ENCODE assay signal across 1 cellular context in the genomic region with DNA sequence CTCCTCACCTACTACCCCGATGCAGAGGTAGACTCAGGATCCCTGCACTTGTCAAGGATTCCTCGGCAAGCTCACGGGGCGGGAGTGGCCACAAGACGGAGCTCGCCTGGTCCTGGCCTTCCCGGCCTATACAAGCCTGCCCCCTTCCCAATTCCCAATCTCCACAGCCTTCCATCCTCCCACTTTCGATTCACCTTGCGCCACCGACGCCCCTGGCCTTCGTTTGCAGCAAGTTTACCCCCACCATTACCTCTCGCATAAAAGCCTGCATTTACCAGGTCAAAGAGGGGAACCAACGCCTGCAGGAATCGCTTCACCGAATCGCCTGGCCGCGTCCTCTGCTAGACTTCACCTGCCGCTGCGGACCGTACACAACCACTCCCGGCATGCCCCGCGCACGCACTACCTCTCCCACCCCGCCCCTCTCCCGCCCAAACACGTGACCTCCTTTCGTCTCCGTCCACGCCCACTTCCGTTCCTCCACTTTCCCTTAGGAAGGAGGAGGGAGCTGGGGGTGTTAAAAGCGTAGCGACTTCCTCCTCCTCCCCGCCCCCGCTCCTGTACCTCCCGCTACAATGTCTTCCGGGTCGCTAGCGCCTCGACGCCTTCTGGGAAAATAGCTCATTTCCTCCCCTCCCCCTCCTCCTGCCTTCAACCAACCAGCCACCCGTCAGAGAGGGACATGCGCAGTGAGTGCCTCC.
TF ChIP-seq lines count a peak whose summit lies in the region.

Gene ORC4 (minus strand): TSS at position 380 of the 701 bp plus-strand sequence. CDS start 44,779 bp downstream, outside the sequence.

TF ChIP-seq in HepG2, 621 proteins besides CTCF, POLR2A, EP300 and RAD21 (continued from another document and continues in another):
- TF ChIP-seq ZMAT5 (CRISPR knock-in tag; IDR thresholded peaks at IDR 0.05; ENCODE audit: borderline replicate concordance, low read depth) (no peak), MYC (CRISPR knock-in tag; IDR thresholded peaks at IDR 0.05; ENCODE audit: borderline replicate concordance) (peak; percentile 93), RARA (CRISPR knock-in tag; IDR thresholded peaks at IDR 0.05) (peak; percentile 30), ZNF142 (CRISPR knock-in tag; IDR thresholded peaks at IDR 0.05) (peak; percentile 75; the same call in 1 of the 2 replicates), RNF2 (conservative IDR thresholded peaks at IDR 0.05; ENCODE audit: low read depth) (0 out of 2 replicates have a peak, but pooled peaks have one; percentile 78), NAIF1 (CRISPR knock-in tag; IDR thresholded peaks at IDR 0.05; ENCODE audit: borderline replicate concordance) (peak; percentile 95), ZNF367 (CRISPR knock-in tag; IDR thresholded peaks at IDR 0.05; ENCODE audit: borderline replicate concordance) (0 out of 2 replicates have a peak, but pooled peaks have one; percentile 80), JUNB (CRISPR knock-in tag; IDR thresholded peaks at IDR 0.05; ENCODE audit: borderline replicate concordance) (peak; percentile 61), NFIC (IDR thresholded peaks at IDR 0.05; ENCODE audit: low read length) (no peak), ZNF33B (CRISPR knock-in tag; IDR thresholded peaks at IDR 0.05) (peak; percentile 89; the same call in 1 of the 2 replicates), ZNF674 (CRISPR knock-in tag; IDR thresholded peaks at IDR 0.05; ENCODE audit: low read depth) (no peak; the same call in 1 of the 2 replicates), ZBTB38 (CRISPR knock-in tag; IDR thresholded peaks at IDR 0.05) (peak; percentile 98), GRHL1 (CRISPR knock-in tag; conservative IDR thresholded peaks at IDR 0.05) (no peak), SIN3B (IDR thresholded peaks at IDR 0.05; ENCODE audit: low read length) (0 out of 2 replicates have a peak, but pooled peaks have one; percentile 19), MAZ (IDR thresholded peaks at IDR 0.05; ENCODE audit: borderline replicate concordance, low read depth, low read length) (peak; percentile 98), MAZ (CRISPR knock-in tag; IDR thresholded peaks at IDR 0.05; ENCODE audit: low read depth) (peak; percentile 96), ZNF746 (CRISPR knock-in tag; IDR thresholded peaks at IDR 0.05) (peak; percentile 36; the same call in 1 of the 2 replicates), ZNF709 (CRISPR knock-in tag; IDR thresholded peaks at IDR 0.05) (peak; percentile 92), SAFB2 (CRISPR knock-in tag; IDR thresholded peaks at IDR 0.05; ENCODE audit: borderline replicate concordance, low read depth) (peak; percentile 48; the same call in 1 of the 2 replicates), MTA3 (CRISPR knock-in tag; IDR thresholded peaks at IDR 0.05) (no peak), ZNF724P (CRISPR knock-in tag; IDR thresholded peaks at IDR 0.05; ENCODE audit: borderline replicate concordance) (peak; percentile 79), CC2D1A (CRISPR knock-in tag; IDR thresholded peaks at IDR 0.05) (no peak), ZNF569 (CRISPR knock-in tag; IDR thresholded peaks at IDR 0.05; ENCODE audit: borderline replicate concordance) (no peak), ZNF761 (CRISPR knock-in tag; conservative IDR thresholded peaks at IDR 0.05) (peak; percentile 88; the same call in 1 of the 2 replicates), FOXK2 (IDR thresholded peaks at IDR 0.05) (peak; percentile 94), CEBPB (IDR thresholded peaks at IDR 0.05; ENCODE audit: borderline replicate concordance, low read depth, low read length) (no peak), PREB (CRISPR knock-in tag; IDR thresholded peaks at IDR 0.05) (no peak)
- TF ChIP-seq, protein P1, sequence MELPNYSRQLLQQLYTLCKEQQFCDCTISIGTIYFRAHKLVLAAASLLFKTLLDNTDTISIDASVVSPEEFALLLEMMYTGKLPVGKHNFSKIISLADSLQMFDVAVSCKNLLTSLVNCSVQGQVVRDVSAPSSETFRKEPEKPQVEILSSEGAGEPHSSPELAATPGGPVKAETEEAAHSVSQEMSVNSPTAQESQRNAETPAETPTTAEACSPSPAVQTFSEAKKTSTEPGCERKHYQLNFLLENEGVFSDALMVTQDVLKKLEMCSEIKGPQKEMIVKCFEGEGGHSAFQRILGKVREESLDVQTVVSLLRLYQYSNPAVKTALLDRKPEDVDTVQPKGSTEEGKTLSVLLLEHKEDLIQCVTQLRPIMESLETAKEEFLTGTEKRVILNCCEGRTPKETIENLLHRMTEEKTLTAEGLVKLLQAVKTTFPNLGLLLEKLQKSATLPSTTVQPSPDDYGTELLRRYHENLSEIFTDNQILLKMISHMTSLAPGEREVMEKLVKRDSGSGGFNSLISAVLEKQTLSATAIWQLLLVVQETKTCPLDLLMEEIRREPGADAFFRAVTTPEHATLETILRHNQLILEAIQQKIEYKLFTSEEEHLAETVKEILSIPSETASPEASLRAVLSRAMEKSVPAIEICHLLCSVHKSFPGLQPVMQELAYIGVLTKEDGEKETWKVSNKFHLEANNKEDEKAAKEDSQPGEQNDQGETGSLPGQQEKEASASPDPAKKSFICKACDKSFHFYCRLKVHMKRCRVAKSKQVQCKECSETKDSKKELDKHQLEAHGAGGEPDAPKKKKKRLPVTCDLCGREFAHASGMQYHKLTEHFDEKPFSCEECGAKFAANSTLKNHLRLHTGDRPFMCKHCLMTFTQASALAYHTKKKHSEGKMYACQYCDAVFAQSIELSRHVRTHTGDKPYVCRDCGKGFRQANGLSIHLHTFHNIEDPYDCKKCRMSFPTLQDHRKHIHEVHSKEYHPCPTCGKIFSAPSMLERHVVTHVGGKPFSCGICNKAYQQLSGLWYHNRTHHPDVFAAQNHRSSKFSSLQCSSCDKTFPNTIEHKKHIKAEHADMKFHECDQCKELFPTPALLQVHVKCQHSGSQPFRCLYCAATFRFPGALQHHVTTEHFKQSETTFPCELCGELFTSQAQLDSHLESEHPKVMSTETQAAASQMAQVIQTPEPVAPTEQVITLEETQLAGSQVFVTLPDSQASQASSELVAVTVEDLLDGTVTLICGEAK (IDR thresholded peaks at IDR 0.05), result peak; percentile 73
- TF ChIP-seq, protein P1 (CRISPR knock-in tag; IDR thresholded peaks at IDR 0.05), result peak; percentile 95
- TF ChIP-seq, protein P2, sequence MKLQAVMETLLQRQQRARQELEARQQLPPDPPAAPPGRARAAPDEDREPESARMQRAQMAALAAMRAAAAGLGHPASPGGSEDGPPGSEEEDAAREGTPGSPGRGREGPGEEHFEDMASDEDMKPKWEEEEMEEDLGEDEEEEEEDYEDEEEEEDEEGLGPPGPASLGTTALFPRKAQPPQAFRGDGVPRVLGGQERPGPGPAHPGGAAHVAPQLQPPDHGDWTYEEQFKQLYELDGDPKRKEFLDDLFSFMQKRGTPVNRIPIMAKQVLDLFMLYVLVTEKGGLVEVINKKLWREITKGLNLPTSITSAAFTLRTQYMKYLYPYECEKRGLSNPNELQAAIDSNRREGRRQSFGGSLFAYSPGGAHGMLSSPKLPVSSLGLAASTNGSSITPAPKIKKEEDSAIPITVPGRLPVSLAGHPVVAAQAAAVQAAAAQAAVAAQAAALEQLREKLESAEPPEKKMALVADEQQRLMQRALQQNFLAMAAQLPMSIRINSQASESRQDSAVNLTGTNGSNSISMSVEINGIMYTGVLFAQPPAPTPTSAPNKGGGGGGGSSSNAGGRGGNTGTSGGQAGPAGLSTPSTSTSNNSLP (IDR thresholded peaks at IDR 0.05; ENCODE audit: low read depth, low read length), result peak; percentile 40; the same call in 1 of the 2 replicates
